In genomic region chr13:45700971-45701900, GRCh38 we compare ENCODE assay signal across 11 cellular contexts. TPM values are rescaled to one million over a fixed set of nuclear protein-coding genes. Genes with fewer than 3 reads are reported as not detected.
DNase-seq lines count a peak whose midpoint lies in the region; ATAC-seq, FAIRE-seq and TF ChIP-seq lines count a peak whose summit lies in the region.
"Had no signal": no experiment of that assay in that cellular context is flagged by ENCODE, and none has a peak within 500 bp of the region (broad histone marks: within the 10 kb centered on the region; RNA-seq: fewer than 3 reads in every experiment).

No MANE protein-coding gene starts in this region.

- no peak overlapping the region for H3K27ac ChIP-seq in WERI-Rb-1
- no peak overlapping the region for H3K27ac ChIP-seq in tibial artery
- no peak overlapping the region for H3K27ac ChIP-seq in upper lobe of right lung
- H3K27ac ChIP-seq: upper lobe of left lung had no signal

- H3K4me1 ChIP-seq in tibial artery = no peaks in the 10 kb centered on the region
- H3K4me1 ChIP-seq in upper lobe of right lung = peaks cover 5% of the 10 kb centered on the region

- H3K9me3 ChIP-seq in WERI-Rb-1 (ENCODE audit: severe bottlenecking) = no peaks in the 10 kb centered on the region
- no peaks in the 10 kb centered on the region for H3K9me3 ChIP-seq in tibial artery
- H3K9me3 ChIP-seq in upper lobe of right lung = no peaks in the 10 kb centered on the region
- H3K9me3 ChIP-seq: upper lobe of left lung had no signal

- H3K36me3 ChIP-seq in WERI-Rb-1 (no peaks in the 10 kb centered on the region), tibial artery (no peaks in the 10 kb centered on the region), upper lobe of right lung (no peaks in the 10 kb centered on the region)
- H3K36me3 ChIP-seq: upper lobe of left lung had no signal

- intact Hi-C loops in posterior cingulate gyrus (cut with DNase I) = no loop called here
- intact Hi-C loops in tibial artery (cut with DNase I; ENCODE audit: low total_unique reads) = no loop called here
- intact Hi-C loops in upper lobe of right lung (cut with DNase I) = no loop called here

- FAIRE-seq in GM19239 (lab: Jason Lieb, UNC) = peak; percentile 99
- FAIRE-seq: islet of Langerhans had no signal

- no peak overlapping the region for H3K4me3 ChIP-seq in WERI-Rb-1 (ENCODE audit: low read depth, low read length)
- H3K4me3 ChIP-seq in tibial artery = no peak overlapping the region
- H3K4me3 ChIP-seq in upper lobe of right lung = no peak overlapping the region
- H3K4me3 ChIP-seq: upper lobe of left lung had no signal

- no peak for DNase-seq in GM19239 (ENCODE audit: insufficient read length, low spot score)
- peak; percentile 12 for DNase-seq in WERI-Rb-1
- no peak for DNase-seq in posterior cingulate gyrus
- no peak for DNase-seq in hippocampal formation (lab: John Stamatoyannopoulos, UW)
- DNase-seq in tibial artery = no peak
- DNase-seq in upper lobe of right lung = no peak
- DNase-seq: NCI-H2171 treated with DMSO at 0.1 percent for 48 hours, upper lobe of left lung had no signal

- ATAC-seq in HG02885 (IDR thresholded peaks at IDR 0.05; ENCODE audit: poor library complexity, unreplicated experiment) (peak; percentile 62), upper lobe of right lung (no peak)

- H3K27me3 ChIP-seq in WERI-Rb-1 (ENCODE audit: insufficient read depth, low read depth, severe bottlenecking) = no peaks in the 10 kb centered on the region
- no peaks in the 10 kb centered on the region for H3K27me3 ChIP-seq in tibial artery
- H3K27me3 ChIP-seq in upper lobe of right lung = no peaks in the 10 kb centered on the region
- H3K27me3 ChIP-seq: upper lobe of left lung had no signal

- peak; percentile 76 for TF ChIP-seq CTCF in GM12874 (IDR thresholded peaks at IDR 0.05; ENCODE audit: insufficient read depth, low read depth, low read length)
- TF ChIP-seq CTCF in WERI-Rb-1 (IDR thresholded peaks at IDR 0.05; ENCODE audit: low read depth, low read length) = peak; percentile 53
- TF ChIP-seq CTCF in tibial artery (IDR thresholded peaks at IDR 0.05) = no peak
- no peak for TF ChIP-seq CTCF in upper lobe of right lung (IDR thresholded peaks at IDR 0.05)

RNA-seq across cellular contexts. Expression of gene CBY2, which starts 0.9 kb away (rescaled TPM):
- total RNA-seq in upper lobe of right lung = not detected
- total RNA-seq: upper lobe of left lung had no signal

Comparison
In these comparisons a context has a peak if more than half of its experiments do, and no peak if none do; other contexts are left out.
1. CTCF ChIP-seq: peak in GM12874 (single experiment) and WERI-Rb-1 (single experiment); none in tibial artery (0 of 2) and upper lobe of right lung (single experiment).